ENCODE assay signal across 8 cellular contexts in genomic region chr10:4051011-4051407, GRCh38.
DNase-seq lines count a peak whose midpoint lies in the region; TF ChIP-seq lines count a peak whose summit lies in the region.

No MANE protein-coding gene starts in this region.

- 50 to 56% methylated on average over 4 of the region's 4 CpGs for WGBS in GM23248 (ENCODE audit: low coverage in 1 of 2, low lambda C conversion rate in 2 of 2, missing lambda C conversion rate in 2 of 2), 2 experiments

- no peaks in the 10 kb centered on the region for H3K36me3 ChIP-seq in GM23248 (ENCODE audit: low read depth)
- no peaks in the 10 kb centered on the region for H3K36me3 ChIP-seq in brain microvascular endothelial cell (replicated peaks)

- in situ Hi-C loops in GM23248 (cut with MboI) (no loop called here), brain microvascular endothelial cell (cut with HindIII; ENCODE audit: low pct_ligation_motif_present, low sequenced_read_pairs) (no loop called here)

- peak overlapping the region; percentile 8 for H3K27ac ChIP-seq in GM23248
- H3K27ac ChIP-seq in brain microvascular endothelial cell = peak overlapping the region; percentile 30

- intact Hi-C loops in activated T-helper 1 cell treated with anti-CD3 and anti-CD28 coated beads, Interleukin-12 subunit alpha, Interleukin-12 subunit beta, Interleukin-2, Interleukin-4 antibody, amounts not matched to agents 30 ng/mL and 10 ng/mL and 1 ng/mL, durations not matched to agents 14 hours and 24 hours and 36 hours (cut with micrococcal nuclease) = no loop called here

- H3K36me3 Mint-ChIP-seq in activated T-helper 1 cell treated with anti-CD3 and anti-CD28 coated beads, Interleukin-12 subunit alpha, Interleukin-12 subunit beta, Interleukin-2, Interleukin-4 antibody, amounts not matched to agents 30 ng/mL and 10 ng/mL and 1 ng/mL, durations not matched to agents 14 hours and 24 hours and 36 hours (ENCODE audit: low read depth) = no peaks in the 10 kb centered on the region

- no peak overlapping the region for H3K27ac Mint-ChIP-seq in activated T-helper 1 cell treated with anti-CD3 and anti-CD28 coated beads, Interleukin-12 subunit alpha, Interleukin-12 subunit beta, Interleukin-2, Interleukin-4 antibody, amounts not matched to agents 30 ng/mL and 10 ng/mL and 1 ng/mL, durations not matched to agents 14 hours and 24 hours and 36 hours

- H3K4me1 ChIP-seq in GM23248 (ENCODE audit: insufficient read depth) = no peaks in the 10 kb centered on the region

- H3K4me3 ChIP-seq in GM23248 = peak overlapping the region; percentile 69
- peak overlapping the region; percentile 43 for H3K4me3 ChIP-seq in brain microvascular endothelial cell (ENCODE audit: low read depth, low read length)

- H3K27me3 Mint-ChIP-seq in activated T-helper 1 cell treated with anti-CD3 and anti-CD28 coated beads, Interleukin-12 subunit alpha, Interleukin-12 subunit beta, Interleukin-2, Interleukin-4 antibody, amounts not matched to agents 30 ng/mL and 10 ng/mL and 1 ng/mL, durations not matched to agents 14 hours and 24 hours and 36 hours (ENCODE audit: insufficient read depth) = peaks cover 2% of the 10 kb centered on the region

- no peaks in the 10 kb centered on the region for H3F3A ChIP-seq in GM23248 (ENCODE audit: insufficient read depth)

- peak; percentile 51 for DNase-seq in GM23248
- DNase-seq in brain microvascular endothelial cell = no peak
- DNase-seq in kidney tubule cell (ENCODE audit: low spot score) = peak; percentile 9
- DNase-seq in smooth muscle cell of the brain vasculature (ENCODE audit: low read depth, low spot score) = peak; percentile 18
- no peak for DNase-seq in activated T-helper 1 cell treated with anti-CD3 and anti-CD28 coated beads, Interleukin-12 subunit alpha, Interleukin-12 subunit beta, Interleukin-2, Interleukin-4 antibody, amounts not matched to agents 30 ng/mL and 10 ng/mL and 1 ng/mL, durations not matched to agents 14 hours and 24 hours and 36 hours (ENCODE audit: low spot score)
- DNase-seq in hypothalamus (lab: John Stamatoyannopoulos, UW) = no peak
- no peak for DNase-seq in NCI-H1105 (lab: John Stamatoyannopoulos, UW)
- DNase-seq in activated CD4-positive, alpha-beta T cell treated with anti-CD3 and anti-CD28 coated beads, Interleukin-2, amount 50 U/mL, for 48 hours = no peak

- H3K4me1 Mint-ChIP-seq in activated T-helper 1 cell treated with anti-CD3 and anti-CD28 coated beads, Interleukin-12 subunit alpha, Interleukin-12 subunit beta, Interleukin-2, Interleukin-4 antibody, amounts not matched to agents 30 ng/mL and 10 ng/mL and 1 ng/mL, durations not matched to agents 14 hours and 24 hours and 36 hours (ENCODE audit: low read depth) = no peaks in the 10 kb centered on the region

- peak overlapping the region; percentile 79 for H2AFZ ChIP-seq in GM23248

- no peaks in the 10 kb centered on the region for H4K20me1 ChIP-seq in GM23248 (ENCODE audit: insufficient read depth)

- no peaks in the 10 kb centered on the region for H3K9me2 ChIP-seq in GM23248 (ENCODE audit: insufficient read depth)

- peak overlapping the region; percentile 77 for H3K4me2 ChIP-seq in GM23248 (ENCODE audit: unreplicated experiment)

- no peaks in the 10 kb centered on the region for H3K79me2 ChIP-seq in GM23248 (ENCODE audit: insufficient read depth)

- H3K27me3 ChIP-seq in GM23248 (replicated peaks; ENCODE audit: insufficient read depth) = no peaks in the 10 kb centered on the region
- H3K27me3 ChIP-seq in brain microvascular endothelial cell (replicated peaks) = no peaks in the 10 kb centered on the region

- H3K9me3 Mint-ChIP-seq in activated T-helper 1 cell treated with anti-CD3 and anti-CD28 coated beads, Interleukin-12 subunit alpha, Interleukin-12 subunit beta, Interleukin-2, Interleukin-4 antibody, amounts not matched to agents 30 ng/mL and 10 ng/mL and 1 ng/mL, durations not matched to agents 14 hours and 24 hours and 36 hours = no peaks in the 10 kb centered on the region

- H3K9me3 ChIP-seq in GM23248 (ENCODE audit: low read depth) = no peaks in the 10 kb centered on the region

- H3K9ac ChIP-seq in GM23248 = peak overlapping the region; percentile 77

- H3K4me3 Mint-ChIP-seq in activated T-helper 1 cell treated with anti-CD3 and anti-CD28 coated beads, Interleukin-12 subunit alpha, Interleukin-12 subunit beta, Interleukin-2, Interleukin-4 antibody, amounts not matched to agents 30 ng/mL and 10 ng/mL and 1 ng/mL, durations not matched to agents 14 hours and 24 hours and 36 hours = no peak overlapping the region

- TF ChIP-seq CTCF in brain microvascular endothelial cell (IDR thresholded peaks at IDR 0.05; ENCODE audit: low read depth, low read length, missing control alignments) = no peak

Comparison
In these comparisons a context has a peak if more than half of its experiments do, and no peak if none do; other contexts are left out.
1. DNase-seq: peak in GM23248 (single experiment), kidney tubule cell (single experiment) and smooth muscle cell of the brain vasculature (single experiment); none in brain microvascular endothelial cell (single experiment), activated T-helper 1 cell treated with anti-CD3 and anti-CD28 coated beads, Interleukin-12 subunit alpha, Interleukin-12 subunit beta, Interleukin-2, Interleukin-4 antibody, amounts not matched to agents 30 ng/mL and 10 ng/mL and 1 ng/mL, durations not matched to agents 14 hours and 24 hours and 36 hours (single experiment), hypothalamus (0 of 51), NCI-H1105 (single experiment) and activated CD4-positive, alpha-beta T cell treated with anti-CD3 and anti-CD28 coated beads, Interleukin-2, amount 50 U/mL, for 48 hours (0 of 2).